ENCODE assay signal across 8 cellular contexts in the genomic region with DNA sequence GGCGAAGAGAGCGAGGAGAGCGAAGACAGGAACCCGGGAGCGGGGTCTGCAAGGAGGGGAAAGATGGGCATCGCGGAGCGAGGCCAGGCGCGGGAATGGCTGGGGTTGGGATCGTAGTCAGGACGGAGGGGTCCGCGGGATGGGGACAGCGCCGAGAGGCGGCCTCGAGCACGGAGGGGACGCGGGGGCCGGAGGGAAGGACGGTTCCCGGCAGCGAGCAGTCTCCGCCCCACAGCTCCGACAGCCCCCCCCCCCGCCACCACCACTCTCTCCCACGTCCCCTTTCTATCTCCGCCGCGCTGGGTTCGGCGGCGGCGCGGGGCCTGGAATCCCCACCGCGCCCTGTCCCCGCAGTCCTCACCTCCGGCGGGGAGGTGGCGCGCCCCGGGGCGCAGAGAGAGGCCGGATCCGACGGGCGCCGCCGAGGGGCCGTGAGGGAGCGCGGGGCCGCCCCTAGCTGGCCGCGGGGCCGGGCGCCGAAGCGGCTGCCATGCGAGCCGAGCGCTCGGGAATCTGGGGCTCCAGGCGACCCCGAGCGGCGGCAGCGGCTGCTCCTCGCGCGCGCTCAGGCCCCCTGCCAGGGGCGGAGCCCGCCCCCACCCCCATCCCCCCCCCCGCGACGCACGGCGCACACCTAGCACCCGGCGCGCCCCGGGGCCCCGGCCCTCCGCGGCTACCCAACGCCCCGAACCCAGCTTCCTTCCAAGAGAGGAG. TPM values are rescaled to one million over a fixed set of nuclear protein-coding genes. Genes with fewer than 3 reads are reported as not detected.
DNase-seq lines count a peak whose midpoint lies in the region; ATAC-seq, FAIRE-seq and TF ChIP-seq lines count a peak whose summit lies in the region.

A gene with protein sequence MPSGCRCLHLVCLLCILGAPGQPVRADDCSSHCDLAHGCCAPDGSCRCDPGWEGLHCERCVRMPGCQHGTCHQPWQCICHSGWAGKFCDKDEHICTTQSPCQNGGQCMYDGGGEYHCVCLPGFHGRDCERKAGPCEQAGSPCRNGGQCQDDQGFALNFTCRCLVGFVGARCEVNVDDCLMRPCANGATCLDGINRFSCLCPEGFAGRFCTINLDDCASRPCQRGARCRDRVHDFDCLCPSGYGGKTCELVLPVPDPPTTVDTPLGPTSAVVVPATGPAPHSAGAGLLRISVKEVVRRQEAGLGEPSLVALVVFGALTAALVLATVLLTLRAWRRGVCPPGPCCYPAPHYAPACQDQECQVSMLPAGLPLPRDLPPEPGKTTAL (minus strand): TSS at position 515 of the 714 bp plus-strand sequence. CDS start 723 bp downstream, outside the sequence.

- peak within 1 kb of the TSS; percentile 9; the same call in 1 of the 2 replicates for H3K9ac ChIP-seq in MM.1S (ENCODE audit: low read length)

- H3K4me3 ChIP-seq in MM.1S (ENCODE audit: low read length): peak within 1 kb of the TSS; percentile 66
- peak within 1 kb of the TSS; percentile 21 to 59 (median 40) for H3K4me3 ChIP-seq in pancreas

- no peaks in the 10 kb centered on the region for H4K20me1 ChIP-seq in MM.1S (ENCODE audit: insufficient read depth, low read length)

- H3K27ac ChIP-seq in MM.1S (ENCODE audit: low read length) (no peak within 1 kb of the TSS), foreskin keratinocyte (no peak within 1 kb of the TSS), pancreas (no peak within 1 kb of the TSS)

- TF ChIP-seq CTCF in MM.1S (IDR thresholded peaks at IDR 0.05; ENCODE audit: low read length) (no peak), foreskin keratinocyte (conservative IDR thresholded peaks at IDR 0.05) (no peak), pancreas (IDR thresholded peaks at IDR 0.05) (no peak)

- H3K4me2 ChIP-seq in MM.1S (ENCODE audit: low read depth, low read length): peak within 1 kb of the TSS; percentile 100

- H3K79me2 ChIP-seq in MM.1S (ENCODE audit: low read length): no peaks in the 10 kb centered on the region

- no peak for TF ChIP-seq POLR2A in GM12892 (IDR thresholded peaks at IDR 0.05; ENCODE audit: low read depth, low read length)

- peak; percentile 23 for ATAC-seq in foreskin keratinocyte
- ATAC-seq in pancreas: peak; percentile 32 to 71 (median 53)
- ATAC-seq in GM18517 (IDR thresholded peaks at IDR 0.05; ENCODE audit: unreplicated experiment): no peak

- peak within 1 kb of the TSS; percentile 71 for H2AFZ ChIP-seq in MM.1S (ENCODE audit: low read length)

- no peaks in the 10 kb centered on the region for H3K9me2 ChIP-seq in MM.1S (replicated peaks; ENCODE audit: insufficient read depth, low read length)

- H3K4me1 ChIP-seq in MM.1S (ENCODE audit: low read length) (no peaks in the 10 kb centered on the region), foreskin keratinocyte (peaks cover 5% of the 10 kb centered on the region), pancreas (peaks cover 0 to 3% (median 0%) of the 10 kb centered on the region in 3 donors)

- DNase-seq in GM12892 (ENCODE audit: insufficient read length) (peak; percentile 66), MM.1S (no peak), activated T-helper 1 cell treated with Interleukin-2 at 50 U/mL for 16 hours (ENCODE audit: low read depth) (peak; percentile 7), foreskin keratinocyte (no peak), pancreas (peak in 2 of 6 donors; percentile 66 to 67), NAMALWA (ENCODE audit: low spot score) (no peak), ureter (ENCODE audit: low spot score) (no peak)

- FAIRE-seq in GM12892 (lab: Jason Lieb, UNC) (no peak), pancreas (lab: Jason Lieb, UNC) (no peak)

- WGBS in pancreas, 2 donors: 1 to 2% methylated on average over 49 to 80 of the region's 91 CpGs

- H3K36me3 ChIP-seq in MM.1S (replicated peaks; ENCODE audit: insufficient read depth, low read length): no peaks in the 10 kb centered on the region
- peaks cover 0 to 10% (median 0%) of the 10 kb centered on the region in 3 donors for H3K36me3 ChIP-seq in pancreas

- no peaks in the 10 kb centered on the region for H3F3A ChIP-seq in MM.1S (ENCODE audit: insufficient read depth, low read length)

- H3K27me3 ChIP-seq in MM.1S (replicated peaks; ENCODE audit: insufficient read depth, low read length) (peaks cover 16% of the 10 kb centered on the region), foreskin keratinocyte (no peaks in the 10 kb centered on the region), pancreas (peaks cover 0 to 3% (median 0%) of the 10 kb centered on the region in 4 donors)

- H3K9me3 ChIP-seq in MM.1S (replicated peaks; ENCODE audit: insufficient read depth, low read length) (no peaks in the 10 kb centered on the region), pancreas (no peaks in the 10 kb centered on the region)

- intact Hi-C loops in pancreas (cut with DNase I): loop anchor here in 1 of 3 donors (10.0 kb wide), 1 partner anchor 50 kb away; no protein-coding TSS in a partner anchor

RNA-seq across cellular contexts. Expression of the gene that starts here (rescaled TPM):
- 1.1 TPM for polyA plus RNA-seq in GM12892 (2012; ENCODE audit: missing spikeins)
- total RNA-seq in foreskin keratinocyte (22.9 and 28.4 TPM in 2 replicates), pancreas (1 to 10 TPM in 1 of 6 donors, under 1 TPM in 3, not detected in 2; 0.22 to 1.1 (median 0.34) TPM), ureter (3.2 TPM)
- polyA plus RNA-seq in foreskin keratinocyte (26.7 and 33.5 TPM in 2 replicates), pancreas (under 1 TPM; 0.26 to 0.30 TPM)

Comparison
In these comparisons a context has a peak if more than half of its experiments do, and no peak if none do; other contexts are left out.
1. RNA of the gene that starts here (polyA plus RNA-seq): 26.7 to 33.5 TPM in foreskin keratinocyte; 0.26 to 0.30 TPM in pancreas; every median in the first group is over 10 times any median in the second.
2. DNase-seq: peak in GM12892 (single experiment) and activated T-helper 1 cell treated with Interleukin-2 at 50 U/mL for 16 hours (single experiment); none in MM.1S (single experiment), foreskin keratinocyte (0 of 2), NAMALWA (single experiment) and ureter (single experiment).